30 cellular contexts compared by ENCODE assay signal in genomic region chr21:37899141-37899540, GRCh38. TPM values are rescaled to one million over a fixed set of nuclear protein-coding genes. Genes with fewer than 3 reads are reported as not detected.
"Had no signal": no experiment of that assay in that cellular context is flagged by ENCODE, and none has a peak within 500 bp of the region (broad histone marks: within the 10 kb centered on the region; RNA-seq: fewer than 3 reads in every experiment).

No MANE protein-coding gene starts in this region.

- H3K36me3 ChIP-seq: ascending aorta, cardiac muscle cell, SJCRH30 had no signal

- H3K4me1 Mint-ChIP-seq: activated CD4-positive, alpha-beta T cell treated with anti-CD3 and anti-CD28 coated beads for 36 hours; activated CD4-positive, alpha-beta T cell treated with anti-CD3 and anti-CD28 coated beads, Interleukin-2, amount 10 ng/mL, durations not matched to agents 7 days and 5 days; activated CD8-positive, alpha-beta memory T cell treated with anti-CD3 and anti-CD28 coated beads, Interleukin-2, amount 10 ng/mL, durations not matched to agents 7 days and 5 days; activated naive CD8-positive, alpha-beta T cell treated with anti-CD3 and anti-CD28 coated beads for 36 hours; central memory CD8-positive, alpha-beta T cell had no signal

- H3K27ac ChIP-seq: ascending aorta, cardiac muscle cell, SJCRH30, SK-N-MC had no signal

- H3K9me3 ChIP-seq: ascending aorta, SJCRH30 had no signal

- H3K4me3 ChIP-seq: ascending aorta, cardiac muscle cell, SJCRH30, SK-N-MC had no signal

- H3K4me1 ChIP-seq: ascending aorta, SJCRH30 had no signal

- ATAC-seq: activated CD4-positive, alpha-beta T cell treated with anti-CD3 and anti-CD28 coated beads for 36 hours; activated CD4-positive, CD25-positive, alpha-beta regulatory T cell treated with anti-CD3 and anti-CD28 coated beads, Interleukin-2, amount 50 U/mL, for 24 hours; activated CD8-positive, alpha-beta memory T cell treated with anti-CD3 and anti-CD28 coated beads, Interleukin-2, amount 10 ng/mL, durations not matched to agents 7 days and 5 days; Panc1; WTC11 had no signal

- H3K4me3 Mint-ChIP-seq: activated CD4-positive, alpha-beta T cell treated with anti-CD3 and anti-CD28 coated beads for 36 hours; activated CD4-positive, alpha-beta T cell treated with anti-CD3 and anti-CD28 coated beads, Interleukin-2, amount 10 ng/mL, durations not matched to agents 7 days and 5 days; activated CD8-positive, alpha-beta memory T cell treated with anti-CD3 and anti-CD28 coated beads, Interleukin-2, amount 10 ng/mL, durations not matched to agents 7 days and 5 days; activated naive CD8-positive, alpha-beta T cell treated with anti-CD3 and anti-CD28 coated beads for 36 hours; central memory CD8-positive, alpha-beta T cell; T-helper 2 cell treated with Interferon-gamma antibody and Interleukin-4, amounts not matched to agents 5 μg/mL and 100 μg/mL, for 36 hours; WTC11 had no signal

- H3K27ac Mint-ChIP-seq: activated CD4-positive, alpha-beta T cell treated with anti-CD3 and anti-CD28 coated beads for 36 hours; activated CD4-positive, alpha-beta T cell treated with anti-CD3 and anti-CD28 coated beads, Interleukin-2, amount 10 ng/mL, durations not matched to agents 7 days and 5 days; activated CD8-positive, alpha-beta memory T cell treated with anti-CD3 and anti-CD28 coated beads, Interleukin-2, amount 10 ng/mL, durations not matched to agents 7 days and 5 days; activated naive CD8-positive, alpha-beta T cell treated with anti-CD3 and anti-CD28 coated beads for 36 hours; T-helper 2 cell treated with Interferon-gamma antibody and Interleukin-4, amounts not matched to agents 5 μg/mL and 100 μg/mL, for 36 hours; WTC11 had no signal

- H3K9me3 Mint-ChIP-seq: activated CD4-positive, alpha-beta T cell treated with anti-CD3 and anti-CD28 coated beads, Interleukin-2, amount 10 ng/mL, durations not matched to agents 7 days and 5 days; activated naive CD8-positive, alpha-beta T cell treated with anti-CD3 and anti-CD28 coated beads for 36 hours; central memory CD8-positive, alpha-beta T cell; T-helper 2 cell treated with Interferon-gamma antibody and Interleukin-4, amounts not matched to agents 5 μg/mL and 100 μg/mL, for 36 hours; WTC11 had no signal

- H3K36me3 Mint-ChIP-seq: activated CD8-positive, alpha-beta memory T cell treated with anti-CD3 and anti-CD28 coated beads, Interleukin-2, amount 10 ng/mL, durations not matched to agents 7 days and 5 days; activated naive CD8-positive, alpha-beta T cell treated with anti-CD3 and anti-CD28 coated beads for 36 hours; WTC11 had no signal

- DNase-seq: activated CD4-positive, alpha-beta T cell treated with anti-CD3 and anti-CD28 coated beads for 36 hours; activated CD4-positive, alpha-beta T cell treated with anti-CD3 and anti-CD28 coated beads, Interleukin-2, amount 10 ng/mL, durations not matched to agents 7 days and 5 days; activated CD4-positive, alpha-beta T cell treated with anti-CD3 and anti-CD28 coated beads, Interleukin-2, amount 50 U/mL, for 48 hours; activated CD8-positive, alpha-beta memory T cell treated with anti-CD3 and anti-CD28 coated beads for 24 hours; activated CD8-positive, alpha-beta memory T cell treated with anti-CD3 and anti-CD28 coated beads, Interleukin-2, amount 10 ng/mL, durations not matched to agents 7 days and 5 days; activated CD8-positive, alpha-beta memory T cell treated with anti-CD3 and anti-CD28 coated beads, Interleukin-2, amount 50 U/mL, for 48 hours; activated effector memory CD4-positive, alpha-beta T cell treated with Interleukin-2 at 50 U/mL for 16 hours; activated naive CD4-positive, alpha-beta T cell treated with anti-CD3 and anti-CD28 coated beads, Interleukin-2, amount 50 U/mL, for 16 hours; activated naive CD8-positive, alpha-beta T cell treated with anti-CD3 and anti-CD28 coated beads for 36 hours; activated T-cell treated with anti-CD3 and anti-CD28 coated beads, Interleukin-2, amount 50 U/mL, for 48 hours; amygdala; NCI-H1105; NCI-H1417 treated with DMSO at 0.1 percent for 48 hours; NCI-H187 treated with DMSO at 0.1 percent for 48 hours; NCI-H2081; NCI-H2171 treated with DMSO at 0.1 percent for 48 hours; NCI-H2227 treated with DMSO at 0.1 percent for 48 hours; NCI-H524 treated with DMSO at 0.1 percent for 48 hours; SHP77; SJCRH30 had no signal

- H3K27me3 ChIP-seq: ascending aorta, SJCRH30 had no signal

RNA-seq across cellular contexts. Expression of gene KCNJ6, which starts 17.1 kb away (rescaled TPM):
- total RNA-seq: activated CD4-positive, alpha-beta T cell treated with anti-CD3 and anti-CD28 coated beads for 36 hours; activated CD4-positive, alpha-beta T cell treated with anti-CD3 and anti-CD28 coated beads, Interleukin-2, amount 10 ng/mL, durations not matched to agents 7 days and 5 days; activated CD8-positive, alpha-beta memory T cell treated with anti-CD3 and anti-CD28 coated beads, Interleukin-2, amount 10 ng/mL, durations not matched to agents 7 days and 5 days; activated naive CD8-positive, alpha-beta T cell treated with anti-CD3 and anti-CD28 coated beads for 36 hours; cardiac muscle cell; RPMI7951; SJCRH30; T-helper 1 cell treated with Interleukin-12 subunit alpha and Interleukin-12 subunit beta and Interleukin-4 antibody, amounts not matched to agents 30 ng/mL and 1 ng/mL, for 36 hours had no signal
- polyA plus RNA-seq: cardiac muscle cell had no signal
